11 cellular contexts compared by ENCODE assay signal in genomic region chr14:50333010-50333409, GRCh38. TPM values are rescaled to one million over a fixed set of nuclear protein-coding genes. Genes with fewer than 3 reads are reported as not detected.
DNase-seq lines count a peak whose midpoint lies in the region; ATAC-seq and TF ChIP-seq lines count a peak whose summit lies in the region.
"Had no signal": no experiment of that assay in that cellular context is flagged by ENCODE, and none has a peak within 500 bp of the region (broad histone marks: within the 10 kb centered on the region; RNA-seq: fewer than 3 reads in every experiment).

No MANE protein-coding gene starts in this region.

- no peak for TF ChIP-seq RAD21 in SK-N-SH (IDR thresholded peaks at IDR 0.05; ENCODE audit: low read length)

- no peak overlapping the region for H3K4me2 ChIP-seq in SK-N-SH

- no peak overlapping the region for H2AFZ ChIP-seq in SK-N-SH (ENCODE audit: low read depth)

- H3K9ac ChIP-seq in SK-N-SH: no peak overlapping the region

- H3K4me3 ChIP-seq in SK-N-SH (ENCODE audit: low read depth in 2 of 2, low read length in 1 of 2) (no peak overlapping the region), left ventricle myocardium inferior (no peak overlapping the region), vagina (no peak overlapping the region)
- H3K4me3 ChIP-seq: esophagus squamous epithelium had no signal

- H3K9me2 ChIP-seq in SK-N-SH: no peaks in the 10 kb centered on the region

- H3K79me2 ChIP-seq in SK-N-SH (ENCODE audit: insufficient read depth): no peaks in the 10 kb centered on the region

- no peaks in the 10 kb centered on the region for H3K9me3 ChIP-seq in SK-N-SH
- H3K9me3 ChIP-seq in left ventricle myocardium inferior (replicated peaks): no peaks in the 10 kb centered on the region
- no peaks in the 10 kb centered on the region for H3K9me3 ChIP-seq in vagina
- H3K9me3 ChIP-seq: esophagus squamous epithelium had no signal

- H3K4me1 Mint-ChIP-seq in central memory CD8-positive, alpha-beta T cell: peaks cover 9% of the 10 kb centered on the region

- no peak for TF ChIP-seq CTCF in SK-N-SH (IDR thresholded peaks at IDR 0.05)
- TF ChIP-seq CTCF in left ventricle myocardium inferior (IDR thresholded peaks at IDR 0.05; ENCODE audit: borderline replicate concordance): no peak
- no peak for TF ChIP-seq CTCF in vagina (IDR thresholded peaks at IDR 0.05)

- no peaks in the 10 kb centered on the region for H3K9me3 Mint-ChIP-seq in central memory CD8-positive, alpha-beta T cell

- H3K27me3 ChIP-seq in SK-N-SH (ENCODE audit: insufficient read depth) (no peaks in the 10 kb centered on the region), left ventricle myocardium inferior (ENCODE audit: low read depth) (no peaks in the 10 kb centered on the region), vagina (no peaks in the 10 kb centered on the region)
- H3K27me3 ChIP-seq: esophagus squamous epithelium had no signal

- intact Hi-C loops in left ventricle myocardium inferior (cut with micrococcal nuclease): no loop called here
- intact Hi-C loops in vagina (cut with DNase I): no loop called here

- H3K4me1 ChIP-seq in SK-N-SH (ENCODE audit: control insufficient read depth in 1 of 2, insufficient read depth in 2 of 2, low read depth in 1 of 2, low read length in 1 of 2): peaks cover 17 to 25% of the 10 kb centered on the region in 2 experiments; a peak in 3 of 4 replicates
- peaks cover 48% of the 10 kb centered on the region for H3K4me1 ChIP-seq in left ventricle myocardium inferior
- H3K4me1 ChIP-seq in vagina: peaks cover 48% of the 10 kb centered on the region

- no peaks in the 10 kb centered on the region for H3K27me3 Mint-ChIP-seq in central memory CD8-positive, alpha-beta T cell

- H3K27ac Mint-ChIP-seq in central memory CD8-positive, alpha-beta T cell (ENCODE audit: low read depth): peak overlapping the region; percentile 10

- TF ChIP-seq EP300 in SK-N-SH (IDR thresholded peaks at IDR 0.05; ENCODE audit: borderline replicate concordance in 1 of 2, low read depth in 1 of 2, low read length in 1 of 2): no peak

- no peak for DNase-seq in SK-N-SH
- DNase-seq in central memory CD8-positive, alpha-beta T cell (ENCODE audit: low spot score in 2 of 2): no peak
- peak; percentile 48 for DNase-seq in left ventricle myocardium inferior
- DNase-seq in vagina (ENCODE audit: extremely low spot score in 2 of 2): no peak
- DNase-seq in stimulated activated CD4-positive, alpha-beta T cell treated with anti-CD3 and anti-CD28 coated beads, Interleukin-2, amount 100 ng/mL, for 48 hours: no peak
- no peak for DNase-seq in stimulated activated CD4-positive, alpha-beta T cell treated with anti-CD3 and anti-CD28 coated beads, Interleukin-4, amount 100 ng/mL, for 1 hour
- DNase-seq: activated CD4-positive, alpha-beta T cell treated with anti-CD3 and anti-CD28 coated beads, Interleukin-2, amount 50 U/mL, for 48 hours; esophagus squamous epithelium; NCI-H1436 had no signal

- H3F3A ChIP-seq in SK-N-SH (replicated peaks; ENCODE audit: insufficient read depth): no peaks in the 10 kb centered on the region

- TF ChIP-seq POLR2A in vagina (IDR thresholded peaks at IDR 0.05): no peak

- POLR2A ChIA-PET in SK-N-SH (lab: Yijun Ruan, JAX): no interaction called here

- ATAC-seq in SK-N-SH treated with all-trans-retinoic acid at 6 μM for 48 hours (no peak), HG03025 (IDR thresholded peaks at IDR 0.05; ENCODE audit: low FRiP score, unreplicated experiment) (no peak)
- no peak for ATAC-seq in central memory CD8-positive, alpha-beta T cell (replicated peaks; ENCODE audit: extremely low read depth, poor library complexity, severe bottlenecking)

- H3K36me3 ChIP-seq in SK-N-SH (replicated peaks in 1 of 2; ENCODE audit: control insufficient read depth in 1 of 2, insufficient read depth in 2 of 2, low read length in 1 of 2): peaks cover 5 to 13% of the 10 kb centered on the region in 2 experiments
- H3K36me3 ChIP-seq in left ventricle myocardium inferior: peaks cover 13% of the 10 kb centered on the region
- peaks cover 0 to 27% of the 10 kb centered on the region in 2 donors for H3K36me3 ChIP-seq in vagina

- H4K20me1 ChIP-seq in SK-N-SH (ENCODE audit: insufficient read depth): no peaks in the 10 kb centered on the region

- H3K4me3 Mint-ChIP-seq in central memory CD8-positive, alpha-beta T cell: no peak overlapping the region

- peaks cover 23% of the 10 kb centered on the region for H3K36me3 Mint-ChIP-seq in central memory CD8-positive, alpha-beta T cell (ENCODE audit: insufficient read depth)

- WGBS in SK-N-SH (ENCODE audit: low lambda C conversion rate): 49% methylated on average over 3 of the region's 3 CpGs

- CTCF ChIA-PET in SK-N-SH (lab: Yijun Ruan, JAX): interaction anchor here (3.1 to 11.1 kb wide), 2 partner anchors 9 to 12 kb away, joined by 7 to 140 read pairs; no protein-coding TSS in a partner anchor

- no peak overlapping the region for H3K27ac ChIP-seq in SK-N-SH (ENCODE audit: low read depth in 2 of 2, low read length in 1 of 2)
- peak overlapping the region; percentile 62 for H3K27ac ChIP-seq in left ventricle myocardium inferior (replicated peaks)
- peak overlapping the region; percentile 10 for H3K27ac ChIP-seq in vagina
- H3K27ac ChIP-seq: esophagus squamous epithelium had no signal

TF ChIP-seq in SK-N-SH treated with all-trans-retinoic acid at 6 μM for 48 hours, 23 proteins besides CTCF, POLR2A, EP300 and RAD21:
- 0 out of 2 replicates have a peak, but pooled peaks have one; percentile 34 for TF ChIP-seq ZFP3 (CRISPR knock-in tag; IDR thresholded peaks at IDR 0.05)
- TF ChIP-seq CSDC2 (CRISPR knock-in tag; IDR thresholded peaks at IDR 0.05): no peak
- peak; percentile 51 for TF ChIP-seq ISL1 (CRISPR knock-in tag; IDR thresholded peaks at IDR 0.05)
- TF ChIP-seq RARB (CRISPR knock-in tag; IDR thresholded peaks at IDR 0.05): no peak
- TF ChIP-seq TOX (CRISPR knock-in tag; IDR thresholded peaks at IDR 0.05; ENCODE audit: borderline replicate concordance): no peak
- no peak for TF ChIP-seq ZNF565 (CRISPR knock-in tag; conservative IDR thresholded peaks at IDR 0.05; ENCODE audit: low read depth)
- no peak for TF ChIP-seq POU6F1 (CRISPR knock-in tag; IDR thresholded peaks at IDR 0.05; ENCODE audit: borderline replicate concordance, low read depth)
- TF ChIP-seq ZNF8 (CRISPR knock-in tag; IDR thresholded peaks at IDR 0.05): no peak
- TF ChIP-seq ESRRG (CRISPR knock-in tag; IDR thresholded peaks at IDR 0.05): no peak
- no peak for TF ChIP-seq ARNTL (CRISPR knock-in tag; IDR thresholded peaks at IDR 0.05; ENCODE audit: borderline replicate concordance, low read depth)

TF ChIP-seq in SK-N-SH, 30 proteins besides CTCF, POLR2A, EP300 and RAD21 (continues in another document):
- no peak for TF ChIP-seq EZH2phosphoT487 (IDR thresholded peaks at IDR 0.05; ENCODE audit: borderline replicate concordance, low read depth)
- no peak for TF ChIP-seq NRF1 (IDR thresholded peaks at IDR 0.05; ENCODE audit: low read depth, low read length)
- TF ChIP-seq, protein P1, sequence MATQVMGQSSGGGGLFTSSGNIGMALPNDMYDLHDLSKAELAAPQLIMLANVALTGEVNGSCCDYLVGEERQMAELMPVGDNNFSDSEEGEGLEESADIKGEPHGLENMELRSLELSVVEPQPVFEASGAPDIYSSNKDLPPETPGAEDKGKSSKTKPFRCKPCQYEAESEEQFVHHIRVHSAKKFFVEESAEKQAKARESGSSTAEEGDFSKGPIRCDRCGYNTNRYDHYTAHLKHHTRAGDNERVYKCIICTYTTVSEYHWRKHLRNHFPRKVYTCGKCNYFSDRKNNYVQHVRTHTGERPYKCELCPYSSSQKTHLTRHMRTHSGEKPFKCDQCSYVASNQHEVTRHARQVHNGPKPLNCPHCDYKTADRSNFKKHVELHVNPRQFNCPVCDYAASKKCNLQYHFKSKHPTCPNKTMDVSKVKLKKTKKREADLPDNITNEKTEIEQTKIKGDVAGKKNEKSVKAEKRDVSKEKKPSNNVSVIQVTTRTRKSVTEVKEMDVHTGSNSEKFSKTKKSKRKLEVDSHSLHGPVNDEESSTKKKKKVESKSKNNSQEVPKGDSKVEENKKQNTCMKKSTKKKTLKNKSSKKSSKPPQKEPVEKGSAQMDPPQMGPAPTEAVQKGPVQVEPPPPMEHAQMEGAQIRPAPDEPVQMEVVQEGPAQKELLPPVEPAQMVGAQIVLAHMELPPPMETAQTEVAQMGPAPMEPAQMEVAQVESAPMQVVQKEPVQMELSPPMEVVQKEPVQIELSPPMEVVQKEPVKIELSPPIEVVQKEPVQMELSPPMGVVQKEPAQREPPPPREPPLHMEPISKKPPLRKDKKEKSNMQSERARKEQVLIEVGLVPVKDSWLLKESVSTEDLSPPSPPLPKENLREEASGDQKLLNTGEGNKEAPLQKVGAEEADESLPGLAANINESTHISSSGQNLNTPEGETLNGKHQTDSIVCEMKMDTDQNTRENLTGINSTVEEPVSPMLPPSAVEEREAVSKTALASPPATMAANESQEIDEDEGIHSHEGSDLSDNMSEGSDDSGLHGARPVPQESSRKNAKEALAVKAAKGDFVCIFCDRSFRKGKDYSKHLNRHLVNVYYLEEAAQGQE (IDR thresholded peaks at IDR 0.05; ENCODE audit: low read depth, low read length): no peak
- TF ChIP-seq, protein P2, sequence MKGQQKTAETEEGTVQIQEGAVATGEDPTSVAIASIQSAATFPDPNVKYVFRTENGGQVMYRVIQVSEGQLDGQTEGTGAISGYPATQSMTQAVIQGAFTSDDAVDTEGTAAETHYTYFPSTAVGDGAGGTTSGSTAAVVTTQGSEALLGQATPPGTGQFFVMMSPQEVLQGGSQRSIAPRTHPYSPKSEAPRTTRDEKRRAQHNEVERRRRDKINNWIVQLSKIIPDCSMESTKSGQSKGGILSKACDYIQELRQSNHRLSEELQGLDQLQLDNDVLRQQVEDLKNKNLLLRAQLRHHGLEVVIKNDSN (IDR thresholded peaks at IDR 0.05; ENCODE audit: borderline replicate concordance, low read depth): no peak
- TF ChIP-seq TAF1 (IDR thresholded peaks at IDR 0.05; ENCODE audit: borderline replicate concordance, low read depth, low read length): no peak
- no peak for TF ChIP-seq RFX5 (IDR thresholded peaks at IDR 0.05; ENCODE audit: low read length)

RNA-seq across cellular contexts. Expression of gene DMAC2L, which starts 20.9 kb away (rescaled TPM):
- 20.3 and 22.7 TPM in 2 replicates for polyA plus RNA-seq in SK-N-SH (2012; rRNA removed)
- polyA plus RNA-seq in SK-N-SH (2012; cell fraction: cytosol; rRNA removed): 18.4 and 21.9 TPM in 2 replicates
- 12.5 and 21.6 TPM in 2 replicates for polyA plus RNA-seq in SK-N-SH (2012; cell fraction: nucleus; rRNA removed)
- 28.3 TPM for total RNA-seq in left ventricle myocardium inferior
- 31.4 TPM for total RNA-seq in vagina

RNA-seq across cellular contexts. Expression of gene L2HGDH, which starts 21.0 kb away (rescaled TPM):
- 5.4 and 8.4 TPM in 2 replicates for polyA plus RNA-seq in SK-N-SH (2012; rRNA removed)
- 6.0 and 6.2 TPM in 2 replicates for polyA plus RNA-seq in SK-N-SH (2012; cell fraction: cytosol; rRNA removed)
- 4.3 and 5.2 TPM in 2 replicates for polyA plus RNA-seq in SK-N-SH (2012; cell fraction: nucleus; rRNA removed)
- total RNA-seq in left ventricle myocardium inferior (11.3 TPM), vagina (5.6 TPM)

Comparison
In these comparisons a context has a peak if more than half of its experiments do, and no peak if none do; other contexts are left out.
1. H3K27ac ChIP-seq: peak in left ventricle myocardium inferior (single experiment) and vagina (single experiment); none in SK-N-SH (0 of 2).